In the genomic region with DNA sequence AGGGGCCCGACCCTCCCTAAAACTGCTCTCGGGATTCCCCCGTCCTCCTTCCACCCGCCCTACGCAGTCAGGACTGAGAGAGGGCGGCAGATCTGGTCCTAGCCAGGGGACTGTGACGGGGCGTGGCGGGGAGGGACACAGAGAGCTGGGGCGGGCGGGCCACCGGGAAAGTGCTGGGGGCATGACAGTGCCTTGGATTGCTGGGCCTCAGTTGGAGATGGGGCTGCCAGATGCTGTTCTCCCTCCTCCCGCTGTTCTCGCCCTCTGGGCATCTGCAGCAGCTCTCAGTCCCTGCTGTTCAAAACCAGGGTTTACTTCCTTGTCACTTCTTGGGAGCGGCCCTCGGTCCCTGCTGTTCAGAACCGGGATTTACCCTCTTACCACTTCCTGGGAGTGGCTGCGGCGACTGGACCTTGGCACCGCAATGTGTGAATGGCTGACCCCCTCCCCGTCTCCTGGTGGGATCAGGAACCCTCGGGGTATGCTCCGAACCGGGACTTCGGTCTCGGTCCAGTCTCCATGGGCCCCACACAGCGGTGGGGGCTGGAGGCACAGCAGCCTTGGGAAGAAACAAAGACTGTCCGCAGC, we compare ENCODE assay signal across 8 cellular contexts. TPM values are rescaled to one million over a fixed set of nuclear protein-coding genes. Genes with fewer than 3 reads are reported as not detected.
DNase-seq lines count a peak whose midpoint lies in the region; ATAC-seq, FAIRE-seq and TF ChIP-seq lines count a peak whose summit lies in the region.

No MANE protein-coding gene starts in this region.

- peaks cover 0 to 57% (median 25%) of the 10 kb centered on the region in 3 donors for H3K4me1 ChIP-seq in gastroesophageal sphincter
- H3K4me1 ChIP-seq in pancreas, result peaks cover 5 to 16% (median 12%) of the 10 kb centered on the region in 3 donors

- TF ChIP-seq POLR2A in gastroesophageal sphincter (IDR thresholded peaks at IDR 0.05), result no peak

- H3K4me3 ChIP-seq in gastroesophageal sphincter (peak overlapping the region; percentile 4 to 65), pancreas (peak overlapping the region; percentile 59 to 80 (median 70))

- TF ChIP-seq EP300 in gastroesophageal sphincter (IDR thresholded peaks at IDR 0.05), result no peak

- peak; percentile 32 for ATAC-seq in gastroesophageal sphincter
- ATAC-seq in pancreas, result peak; percentile 47 to 74 (median 58)
- no peak for ATAC-seq in HG03108 (IDR thresholded peaks at IDR 0.05; ENCODE audit: unreplicated experiment)

- H3K9me3 ChIP-seq in gastroesophageal sphincter (no peaks in the 10 kb centered on the region), pancreas (no peaks in the 10 kb centered on the region)

- no peak for FAIRE-seq in RCC 7860 (lab: Jason Lieb, UNC)
- no peak for FAIRE-seq in pancreas (lab: Jason Lieb, UNC)
- FAIRE-seq in D721Med (lab: Jason Lieb, UNC), result no peak

- intact Hi-C loops in pancreas (cut with DNase I), result loop anchor here in 2 of 3 donors (10.0 kb wide), 2 partner anchors 246 to 324 kb away; partner anchors contain the start of gene C15orf39 (in 1 of the 2)

- no peaks in the 10 kb centered on the region for H3K36me3 ChIP-seq in gastroesophageal sphincter
- H3K36me3 ChIP-seq in pancreas, result no peaks in the 10 kb centered on the region

- H3K27me3 ChIP-seq in gastroesophageal sphincter, result peaks cover 60% of the 10 kb centered on the region
- no peaks in the 10 kb centered on the region for H3K27me3 ChIP-seq in pancreas

- DNase-seq in NCI-H1417 (lab: John Stamatoyannopoulos, UW) (peak; percentile 40 to 83 (median 70)), NCI-H1417 treated with DMSO at 0.1 percent for 48 hours (lab: John Stamatoyannopoulos, UW) (no peak), RCC 7860 (ENCODE audit: low spot score) (peak; percentile 44), pancreas (peak; percentile 73 to 86 (median 78)), D721Med (ENCODE audit: insufficient read length, low spot score) (no peak)
- DNase-seq in activated CD8-positive, alpha-beta memory T cell treated with anti-CD3 and anti-CD28 coated beads for 24 hours, result no peak

- TF ChIP-seq CTCF in gastroesophageal sphincter (IDR thresholded peaks at IDR 0.05), result peak in 1 of 4 experiments; percentile 40
- TF ChIP-seq CTCF in pancreas (IDR thresholded peaks at IDR 0.05), result peak in 3 of 4 donors; percentile 11 to 22 (median 12)
- TF ChIP-seq CTCF in D721Med (IDR thresholded peaks at IDR 0.05; ENCODE audit: insufficient read depth, missing control alignments), result no peak

- WGBS in gastroesophageal sphincter (ENCODE audit: low coverage in 1 of 2), 2 donors, result 7 to 8% methylated on average over 2 to 3 of the region's 28 CpGs
- WGBS in pancreas, 2 donors, result 1 to 2% methylated on average over 28 of the region's 28 CpGs

- H3K27ac ChIP-seq in gastroesophageal sphincter (peak overlapping the region in 2 of 4 donors; percentile 56 to 68), pancreas (peak overlapping the region in 2 of 4 donors; percentile 87 to 91)

RNA-seq across cellular contexts. Expression of gene RPP25, which starts 1.8 kb away (rescaled TPM):
- total RNA-seq in gastroesophageal sphincter, result 1 to 10 TPM; 1.6 to 8.0 (median 6.7) TPM
- 1 to 10 TPM; 3.0 to 6.7 (median 4.0) TPM for total RNA-seq in pancreas
- 1 to 10 TPM; 5.0 to 6.7 TPM for polyA plus RNA-seq in pancreas

RNA-seq across cellular contexts. Expression of gene COX5A, which starts 20.5 kb away (rescaled TPM):
- total RNA-seq in gastroesophageal sphincter (100 to 1,000 TPM in 2 of 4 donors, 10 to 100 TPM in 2; 57.9 to 105 (median 94.5) TPM), pancreas (100 to 1,000 TPM in 2 of 6 donors, 10 to 100 TPM in 4; 76.4 to 127 (median 80.5) TPM)
- polyA plus RNA-seq in pancreas, result 100 to 1,000 TPM; 103 to 107 TPM

RNA-seq across cellular contexts. Expression of gene SCAMP5, which starts 36.9 kb away (rescaled TPM):
- total RNA-seq in gastroesophageal sphincter (10 to 100 TPM in 1 of 4 donors, 1 to 10 TPM in 3; 2.2 to 10.1 (median 5.6) TPM), pancreas (10 to 100 TPM; 27.7 to 59.2 (median 38.8) TPM)
- polyA plus RNA-seq in pancreas, result 10 to 100 TPM; 24.5 to 54.0 TPM

RNA-seq across cellular contexts. Expression of gene FAM219B, which starts 51.8 kb away (rescaled TPM):
- total RNA-seq in gastroesophageal sphincter, result 10 to 100 TPM; 85.0 to 93.4 (median 88.8) TPM
- 10 to 100 TPM; 18.2 to 33.8 (median 21.2) TPM for total RNA-seq in pancreas
- 10 to 100 TPM; 19.3 to 27.6 TPM for polyA plus RNA-seq in pancreas

Comparison
In these comparisons a context has a peak if more than half of its experiments do, and no peak if none do; other contexts are left out.
1. DNase-seq: peak in NCI-H1417 (3 of 3), RCC 7860 (single experiment) and pancreas (6 of 6); none in NCI-H1417 treated with DMSO at 0.1 percent for 48 hours (single experiment), D721Med (single experiment) and activated CD8-positive, alpha-beta memory T cell treated with anti-CD3 and anti-CD28 coated beads for 24 hours (single experiment).